ENCODE assay signal across 36 cellular contexts in the genomic region with DNA sequence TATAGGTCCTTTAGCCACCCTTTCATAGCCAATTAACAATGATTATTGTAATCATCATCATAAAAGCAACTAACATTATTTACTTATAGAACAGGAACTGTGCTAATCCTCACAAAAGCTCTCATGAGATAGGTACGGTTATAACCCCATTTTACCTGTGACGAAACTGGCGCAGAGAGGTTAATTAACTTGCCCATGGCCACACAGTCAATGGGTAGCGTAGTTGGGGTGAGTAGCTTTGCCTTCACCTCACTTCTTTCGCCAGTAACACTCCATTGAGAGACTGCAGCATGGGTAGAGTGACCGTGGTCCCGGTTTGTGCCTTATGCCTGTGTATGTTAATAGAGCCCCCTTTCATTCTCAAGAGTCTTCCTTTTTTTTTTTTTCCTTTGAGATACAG.
"Had no signal": no experiment of that assay in that cellular context is flagged by ENCODE, and none has a peak within 500 bp of the region (broad histone marks: within the 10 kb centered on the region; RNA-seq: fewer than 3 reads in every experiment).

No MANE protein-coding gene starts in this region.

- H3K4me3 Mint-ChIP-seq: activated B cell treated with CpG ODN at 0.5 μM for 24 hours; activated CD8-positive, alpha-beta T cell treated with anti-CD3 and anti-CD28 coated beads for 36 hours; activated naive CD4-positive, alpha-beta T cell treated with anti-CD3 and anti-CD28 coated beads, Interleukin-2, amount 10 ng/mL, durations not matched to agents 7 days and 5 days; activated naive CD8-positive, alpha-beta T cell; activated naive CD8-positive, alpha-beta T cell treated with anti-CD3 and anti-CD28 coated beads, Interleukin-2, amount 50 U/mL, for 24 hours; activated T-helper 1 cell treated with anti-CD3 and anti-CD28 coated beads, Interleukin-12 subunit alpha, Interleukin-12 subunit beta, Interleukin-2, Interleukin-4 antibody, amounts not matched to agents 30 ng/mL and 10 ng/mL and 1 ng/mL, durations not matched to agents 14 hours and 24 hours and 36 hours; T-cell had no signal

- H3K4me3 ChIP-seq: Peyer's patch had no signal

- H3K27ac Mint-ChIP-seq: activated B cell treated with CpG ODN at 0.5 μM for 24 hours; activated CD8-positive, alpha-beta T cell treated with anti-CD3 and anti-CD28 coated beads for 36 hours; activated naive CD4-positive, alpha-beta T cell treated with anti-CD3 and anti-CD28 coated beads, Interleukin-2, amount 10 ng/mL, durations not matched to agents 7 days and 5 days; activated naive CD8-positive, alpha-beta T cell treated with anti-CD3 and anti-CD28 coated beads, Interleukin-2, amount 50 U/mL, for 24 hours; activated T-helper 1 cell treated with anti-CD3 and anti-CD28 coated beads, Interleukin-12 subunit alpha, Interleukin-12 subunit beta, Interleukin-2, Interleukin-4 antibody, amounts not matched to agents 30 ng/mL and 10 ng/mL and 1 ng/mL, durations not matched to agents 14 hours and 24 hours and 36 hours; T-cell had no signal

- DNase-seq: activated B cell treated with CpG ODN at 0.5 μM for 24 hours; activated CD4-positive, alpha-beta T cell treated with anti-CD3 and anti-CD28 coated beads for 4 hours; activated CD4-positive, alpha-beta T cell treated with anti-CD3 and anti-CD28 coated beads, Interleukin-2, amount 50 U/mL, for 4 hours; activated CD4-positive, CD25-positive, alpha-beta regulatory T cell treated with anti-CD3 and anti-CD28 coated beads, Interleukin-2, amount 50 U/mL, for 72 hours; activated CD8-positive, alpha-beta T cell treated with anti-CD3 and anti-CD28 coated beads for 36 hours; activated naive CD4-positive, alpha-beta T cell treated with anti-CD3 and anti-CD28 coated beads, Interleukin-2, amount 10 ng/mL, durations not matched to agents 7 days and 5 days; activated naive CD8-positive, alpha-beta T cell treated with anti-CD3 and anti-CD28 coated beads, Interleukin-2, amount 50 U/mL, for 24 hours; activated T-cell treated with anti-CD3 and anti-CD28 coated beads, Interleukin-2, amount 50 U/mL, for 1 hour; anterior cingulate cortex; brain microvascular endothelial cell; central memory CD4-positive, alpha-beta T cell; MM.1S; MV-4-11; NCI-H1092; NCI-H1417; NCI-H146; NCI-H187; NCI-H2029 treated with DMSO at 0.1 percent for 48 hours; NCI-H2107; NCI-H2171; NCI-H510A; NCI-H526; NCI-H748 treated with DMSO at 0.1 percent for 48 hours; NK-92 treated with Interleukin-12 subunit alpha and Interleukin-12 subunit beta, amount 100 ng/mL, for 24 hours; PC-3; Peyer's patch; RPMI8226; SHP77 treated with DMSO at 0.1 percent for 48 hours; T-cell; T-helper 2 cell; T-helper 9 cell had no signal

- ATAC-seq: activated CD8-positive, alpha-beta T cell treated with anti-CD3 and anti-CD28 coated beads for 36 hours; activated naive CD8-positive, alpha-beta T cell treated with anti-CD3 and anti-CD28 coated beads, Interleukin-2, amount 50 U/mL, for 24 hours; PC-3; SK-N-SH treated with all-trans-retinoic acid at 6 μM for 48 hours; T-cell had no signal

- H3K9me3 Mint-ChIP-seq: activated B cell treated with CpG ODN at 0.5 μM for 24 hours; activated CD8-positive, alpha-beta T cell treated with anti-CD3 and anti-CD28 coated beads for 36 hours; activated naive CD4-positive, alpha-beta T cell treated with anti-CD3 and anti-CD28 coated beads, Interleukin-2, amount 10 ng/mL, durations not matched to agents 7 days and 5 days; activated naive CD8-positive, alpha-beta T cell treated with anti-CD3 and anti-CD28 coated beads, Interleukin-2, amount 50 U/mL, for 24 hours; activated T-helper 1 cell treated with anti-CD3 and anti-CD28 coated beads, Interleukin-12 subunit alpha, Interleukin-12 subunit beta, Interleukin-2, Interleukin-4 antibody, amounts not matched to agents 30 ng/mL and 10 ng/mL and 1 ng/mL, durations not matched to agents 14 hours and 24 hours and 36 hours; T-cell had no signal

- H3K27me3 ChIP-seq: brain microvascular endothelial cell, Peyer's patch had no signal

- H3K36me3 ChIP-seq: brain microvascular endothelial cell had no signal

- H3K27me3 Mint-ChIP-seq: activated B cell treated with CpG ODN at 0.5 μM for 24 hours; activated CD8-positive, alpha-beta T cell treated with anti-CD3 and anti-CD28 coated beads for 36 hours; activated naive CD4-positive, alpha-beta T cell treated with anti-CD3 and anti-CD28 coated beads, Interleukin-2, amount 10 ng/mL, durations not matched to agents 7 days and 5 days; activated naive CD8-positive, alpha-beta T cell; activated naive CD8-positive, alpha-beta T cell treated with anti-CD3 and anti-CD28 coated beads, Interleukin-2, amount 50 U/mL, for 24 hours; T-cell had no signal

- H3K9me3 ChIP-seq: Peyer's patch had no signal

- H3K27ac ChIP-seq: brain microvascular endothelial cell, KMS-11, VCaP had no signal
